Comparison of ENCODE assay signal across 8 cellular contexts in the genomic region with DNA sequence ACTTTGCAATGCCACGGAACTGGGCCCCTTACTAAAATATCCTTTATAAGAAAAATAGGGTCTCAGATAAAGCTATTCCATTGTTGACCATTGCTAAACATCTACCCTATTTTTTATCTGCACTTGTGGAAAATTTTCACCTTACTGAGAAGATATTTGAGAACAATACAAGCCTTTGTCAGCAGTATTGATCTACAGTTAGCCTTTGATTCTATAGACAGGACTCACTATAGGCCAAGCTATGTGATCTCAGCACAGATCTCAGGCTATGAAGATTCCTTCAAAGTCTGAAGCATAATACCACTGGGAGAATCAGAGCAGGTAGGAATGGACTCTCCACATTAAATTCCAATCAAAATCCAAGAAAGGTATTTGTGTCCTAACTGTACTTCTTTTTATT.
"Had no signal": no experiment of that assay in that cellular context is flagged by ENCODE, and none has a peak within 500 bp of the region (broad histone marks: within the 10 kb centered on the region; RNA-seq: fewer than 3 reads in every experiment).

No MANE protein-coding gene starts in this region.

- ATAC-seq: K562 had no signal

- H3K4me3 ChIP-seq: K562 had no signal

- H3K27ac ChIP-seq: HL-60, KMS-11 had no signal

- H3K9ac ChIP-seq: KMS-11 had no signal

- DNase-seq: IMR-90, KBM-7, KG1 had no signal

- H3K4me3 Mint-ChIP-seq: IgD-negative memory B cell had no signal

- H3K4me1 Mint-ChIP-seq: IgD-negative memory B cell had no signal

- H3K36me3 Mint-ChIP-seq: IgD-negative memory B cell had no signal

- FAIRE-seq: HTR-8/SVneo, K562 had no signal

- H3K4me2 ChIP-seq: KMS-11 had no signal

- H3K27me3 Mint-ChIP-seq: IgD-negative memory B cell had no signal

- H3K27ac Mint-ChIP-seq: IgD-negative memory B cell had no signal
